ENCODE assay signal across 20 cellular contexts in genomic region chr3:150612494-150612893, GRCh38.
"Had no signal": no experiment of that assay in that cellular context is flagged by ENCODE, and none has a peak within 500 bp of the region (broad histone marks: within the 10 kb centered on the region; RNA-seq: fewer than 3 reads in every experiment).

No MANE protein-coding gene starts in this region.

- H3K9me3 Mint-ChIP-seq: activated B cell treated with CpG ODN at 0.5 μM for 24 hours; activated T-cell treated with anti-CD3 and anti-CD28 coated beads, Interleukin-2, amount 50 U/mL, for 4 hours; stimulated activated memory B cell treated with anti-CD40 and anti-IgM and Interleukin-4, amounts not matched to agents 10 μg/mL and 1 μg/mL and 100 μg/mL, for 72 hours had no signal

- ATAC-seq: activated T-cell treated with anti-CD3 and anti-CD28 coated beads, Interleukin-2, amount 50 U/mL, for 4 hours; left cardiac atrium; lower lobe of right lung; sciatic nerve; stimulated activated memory B cell treated with anti-CD40 and anti-IgM and Interleukin-4, amounts not matched to agents 10 μg/mL and 1 μg/mL and 100 μg/mL, for 72 hours had no signal

- H3K27ac Mint-ChIP-seq: activated B cell treated with CpG ODN at 0.5 μM for 24 hours; activated CD4-positive, alpha-beta T cell treated with anti-CD3 and anti-CD28 coated beads, Interleukin-2, amount 10 ng/mL, durations not matched to agents 7 days and 5 days; brain; nephron; stimulated activated memory B cell treated with anti-CD40 and anti-IgM and Interleukin-4, amounts not matched to agents 10 μg/mL and 1 μg/mL and 100 μg/mL, for 72 hours; type B pancreatic cell had no signal

- H3K27ac ChIP-seq: dorsolateral prefrontal cortex, epithelial cell of prostate, lower lobe of right lung, SK-N-MC, testis had no signal

- H3K4me3 Mint-ChIP-seq: activated B cell treated with CpG ODN at 0.5 μM for 24 hours; activated CD4-positive, alpha-beta T cell treated with anti-CD3 and anti-CD28 coated beads, Interleukin-2, amount 10 ng/mL, durations not matched to agents 7 days and 5 days; activated T-cell treated with anti-CD3 and anti-CD28 coated beads, Interleukin-2, amount 50 U/mL, for 4 hours; brain; nephron; stimulated activated memory B cell treated with anti-CD40 and anti-IgM and Interleukin-4, amounts not matched to agents 10 μg/mL and 1 μg/mL and 100 μg/mL, for 72 hours; type B pancreatic cell had no signal

- H3K4me3 ChIP-seq: dorsolateral prefrontal cortex, lower lobe of right lung, SK-N-MC, smooth muscle cell had no signal

- H3K27me3 Mint-ChIP-seq: activated B cell treated with CpG ODN at 0.5 μM for 24 hours; activated CD4-positive, alpha-beta T cell treated with anti-CD3 and anti-CD28 coated beads, Interleukin-2, amount 10 ng/mL, durations not matched to agents 7 days and 5 days; brain; stimulated activated memory B cell treated with anti-CD40 and anti-IgM and Interleukin-4, amounts not matched to agents 10 μg/mL and 1 μg/mL and 100 μg/mL, for 72 hours; type B pancreatic cell had no signal

- H3K9me3 ChIP-seq: lower lobe of right lung, testis had no signal

- DNase-seq: activated B cell treated with CpG ODN at 0.5 μM for 24 hours; activated CD4-positive, alpha-beta T cell treated with anti-CD3 and anti-CD28 coated beads, Interleukin-2, amount 10 ng/mL, durations not matched to agents 7 days and 5 days; activated gamma-delta T cell treated with Interleukin-2 at 50 U/mL for 16 hours; activated T-cell treated with anti-CD3 and anti-CD28 coated beads, Interleukin-2, amount 50 U/mL, for 4 hours; anterior cingulate cortex; caudate nucleus; dorsolateral prefrontal cortex; foreskin fibroblast; left cardiac atrium; lower lobe of right lung; stimulated activated CD4-positive, alpha-beta T cell treated with anti-CD3 and anti-CD28 coated beads, Interleukin-4, amount 100 ng/mL, for 24 hours; testis had no signal

- H3K27me3 ChIP-seq: dorsolateral prefrontal cortex, testis had no signal
